21 cellular contexts compared by ENCODE assay signal in the genomic region with DNA sequence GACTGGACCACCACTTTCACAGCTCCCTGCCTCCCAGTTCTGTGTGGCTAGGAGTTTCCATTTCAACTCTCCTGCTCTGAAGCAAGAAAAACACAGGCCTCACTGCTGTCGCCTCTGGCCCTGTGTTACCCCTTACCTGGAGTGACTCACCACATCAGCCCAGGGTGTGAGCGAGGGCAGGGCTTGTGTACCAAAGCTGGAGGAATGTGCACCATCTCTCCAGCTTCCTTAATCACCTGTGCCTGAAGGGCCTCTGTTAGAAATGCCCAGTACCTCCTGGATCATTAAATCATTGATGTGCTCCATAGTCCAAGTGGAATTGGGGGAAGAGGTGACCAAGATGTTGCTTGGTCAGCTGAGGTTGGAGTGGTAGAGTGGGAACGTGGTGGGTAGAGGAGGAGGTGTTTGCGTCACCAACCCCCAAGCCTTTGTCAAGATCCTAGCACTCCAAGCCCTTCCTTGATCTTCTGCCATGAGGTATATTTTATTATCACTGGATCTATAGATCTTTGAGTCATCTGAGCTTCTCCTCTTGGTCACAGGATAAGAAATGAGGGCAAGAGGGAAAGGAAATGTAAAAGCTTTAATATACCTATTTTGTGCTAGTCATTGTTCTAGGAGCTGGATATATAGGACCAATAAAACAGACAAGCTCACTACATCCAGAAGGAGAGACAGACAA. TPM values are rescaled to one million over a fixed set of nuclear protein-coding genes. Genes with fewer than 3 reads are reported as not detected.
DNase-seq lines count a peak whose midpoint lies in the region; ATAC-seq, FAIRE-seq and TF ChIP-seq lines count a peak whose summit lies in the region.
"Had no signal": no experiment of that assay in that cellular context is flagged by ENCODE, and none has a peak within 500 bp of the region (broad histone marks: within the 10 kb centered on the region; RNA-seq: fewer than 3 reads in every experiment).

No MANE protein-coding gene starts in this region.

- intact Hi-C loops in GM12878 (cut with micrococcal nuclease; ENCODE audit: unreplicated experiment) = no loop called here
- intact Hi-C loops in left colon (cut with DNase I, micrococcal nuclease) = no loop called here
- intact Hi-C loops in stomach (cut with DNase I; ENCODE audit: low total_unique reads) = no loop called here
- intact Hi-C loops in vagina (cut with DNase I) = no loop called here

- H3K9me3 Mint-ChIP-seq in activated naive CD8-positive, alpha-beta T cell treated with anti-CD3 and anti-CD28 coated beads for 36 hours = peaks cover 4% of the 10 kb centered on the region

- no peak for TF ChIP-seq EP300 in Ishikawa (IDR thresholded peaks at IDR 0.05; ENCODE audit: borderline replicate concordance)
- TF ChIP-seq EP300 in GM12878 (IDR thresholded peaks at IDR 0.05; ENCODE audit: borderline replicate concordance in 1 of 2, control insufficient read depth in 1 of 2, low read depth in 2 of 2, low read length in 2 of 2) = no peak
- no peak for TF ChIP-seq EP300 in stomach (IDR thresholded peaks at IDR 0.05)

- no peaks in the 10 kb centered on the region for H3K9me3 ChIP-seq in GM12878 (replicated peaks; ENCODE audit: control insufficient read depth, insufficient read depth, low read length)
- peaks cover 0 to 6% (median 3%) of the 10 kb centered on the region in 4 donors for H3K9me3 ChIP-seq in stomach
- H3K9me3 ChIP-seq in vagina = no peaks in the 10 kb centered on the region
- H3K9me3 ChIP-seq: esophagus muscularis mucosa, neutrophil, right lobe of liver had no signal

- H3K27me3 Mint-ChIP-seq in activated naive CD8-positive, alpha-beta T cell treated with anti-CD3 and anti-CD28 coated beads for 36 hours = peaks cover 18% of the 10 kb centered on the region
- H3K27me3 Mint-ChIP-seq: IgD-negative memory B cell had no signal

- DNase-seq in GM12878 (ENCODE audit: low read depth, low spot score) (no peak), left colon (peak; percentile 70 to 91), stomach (peak; percentile 69), vagina (ENCODE audit: extremely low spot score in 2 of 2) (no peak)
- no peak for DNase-seq in activated naive CD8-positive, alpha-beta T cell treated with anti-CD3 and anti-CD28 coated beads for 36 hours
- DNase-seq: activated CD8-positive, alpha-beta T cell treated with anti-CD3 and anti-CD28 coated beads for 36 hours; activated naive CD8-positive, alpha-beta T cell treated with anti-CD3 and anti-CD28 coated beads, Interleukin-2, amount 10 ng/mL, durations not matched to agents 7 days and 5 days; activated T-cell treated with anti-CD3 and anti-CD28 coated beads, Interleukin-2, amount 50 U/mL, for 4 hours; immature natural killer cell; NCI-H1048; NCI-H2081; NCI-H774; right lobe of liver; RPMI8226; T-helper 1 cell had no signal

- H3K27me3 ChIP-seq in GM12878 (replicated peaks in 1 of 2; ENCODE audit: control insufficient read depth in 2 of 2, insufficient read depth in 2 of 2, low read length in 1 of 2) (no peaks in the 10 kb centered on the region), stomach (no peaks in the 10 kb centered on the region), vagina (no peaks in the 10 kb centered on the region)
- H3K27me3 ChIP-seq: esophagus muscularis mucosa, neutrophil, right lobe of liver had no signal

- FAIRE-seq in GM12878 (lab: Jason Lieb, UNC) = no peak

- H3K36me3 ChIP-seq in GM12878 (ENCODE audit: control insufficient read depth in 2 of 2, insufficient read depth in 2 of 2, low read length in 1 of 2) = no peaks in the 10 kb centered on the region
- H3K36me3 ChIP-seq in stomach = no peaks in the 10 kb centered on the region
- H3K36me3 ChIP-seq in vagina = no peaks in the 10 kb centered on the region
- H3K36me3 ChIP-seq: esophagus muscularis mucosa, neutrophil, right lobe of liver had no signal

- RAD21 ChIA-PET in GM12878 (lab: Charles Lee; ENCODE audit: unreplicated experiment) = interaction anchor here (0.7 kb wide), 1 partner anchor 52 kb away, joined by 3 read pairs; no protein-coding TSS in a partner anchor

- H3K27ac Mint-ChIP-seq in activated naive CD8-positive, alpha-beta T cell treated with anti-CD3 and anti-CD28 coated beads for 36 hours = no peak overlapping the region
- H3K27ac Mint-ChIP-seq: activated CD8-positive, alpha-beta T cell treated with anti-CD3 and anti-CD28 coated beads for 36 hours; activated naive CD8-positive, alpha-beta T cell treated with anti-CD3 and anti-CD28 coated beads, Interleukin-2, amount 10 ng/mL, durations not matched to agents 7 days and 5 days; immature natural killer cell had no signal

- in situ Hi-C loops in GM12878 (cut with MboI) = no loop called here

- H3K4me1 ChIP-seq in GM12878 (ENCODE audit: control insufficient read depth, insufficient read depth, low read length) (no peaks in the 10 kb centered on the region), stomach (peaks cover 0 to 5% (median 0%) of the 10 kb centered on the region in 4 donors), vagina (no peaks in the 10 kb centered on the region)
- H3K4me1 ChIP-seq: esophagus muscularis mucosa, right lobe of liver had no signal

- no peak for TF ChIP-seq POLR2A in GM12878 (IDR thresholded peaks at IDR 0.05; ENCODE audit: low read depth, low read length)
- TF ChIP-seq POLR2A in stomach (IDR thresholded peaks at IDR 0.05) = no peak
- TF ChIP-seq POLR2A in vagina (IDR thresholded peaks at IDR 0.05) = no peak

- H2AFZ ChIP-seq in GM12878 (ENCODE audit: control insufficient read depth, low read depth, low read length) = no peak overlapping the region

- H3K27ac ChIP-seq in GM12878 (ENCODE audit: control insufficient read depth, insufficient read depth) (no peak overlapping the region), stomach (peak overlapping the region; percentile 26 to 71 (median 43)), vagina (no peak overlapping the region)
- H3K27ac ChIP-seq: esophagus muscularis mucosa, neutrophil, right lobe of liver, VCaP had no signal

- H3K4me2 ChIP-seq in GM12878 (ENCODE audit: control insufficient read depth, insufficient read depth) = no peak overlapping the region

- no peaks in the 10 kb centered on the region for H3K4me1 Mint-ChIP-seq in activated naive CD8-positive, alpha-beta T cell treated with anti-CD3 and anti-CD28 coated beads for 36 hours
- H3K4me1 Mint-ChIP-seq: immature natural killer cell had no signal

- no peak overlapping the region for H3K4me3 ChIP-seq in GM12878
- no peak overlapping the region for H3K4me3 ChIP-seq in stomach
- no peak overlapping the region for H3K4me3 ChIP-seq in vagina
- H3K4me3 ChIP-seq: esophagus muscularis mucosa, right lobe of liver had no signal

- BruUV-seq in GM12878 (replicated peaks; lab: Mats Ljungman, UMichigan) = no TSS peak

- TF ChIP-seq CTCF in GM12878 (IDR thresholded peaks at IDR 0.05 in 2 of 3, conservative IDR thresholded peaks at IDR 0.05 in 1 of 3; ENCODE audit: control insufficient read depth in 2 of 3, extremely low read depth in 1 of 3, insufficient read depth in 1 of 3, low read depth in 3 of 3, low read length in 3 of 3) (no peak), stomach (IDR thresholded peaks at IDR 0.05) (no peak), vagina (IDR thresholded peaks at IDR 0.05) (no peak)

- POLR2A ChIA-PET in GM12878 (lab: Charles Lee) = interaction anchor here (0.8 kb wide), 1 partner anchor 25 kb away, joined by 4 read pairs; no protein-coding TSS in a partner anchor

- 69% methylated on average over 4 of the region's 4 CpGs for WGBS in GM12878 (ENCODE audit: insufficient coverage, insufficient replicate concordance, low lambda C conversion rate, missing lambda C conversion rate)
- WGBS in stomach, 5 donors = 56 to 66% (median 57%) methylated on average over 4 of the region's 4 CpGs

- no peak overlapping the region for H3K4me3 Mint-ChIP-seq in activated naive CD8-positive, alpha-beta T cell treated with anti-CD3 and anti-CD28 coated beads for 36 hours
- H3K4me3 Mint-ChIP-seq: activated CD8-positive, alpha-beta T cell treated with anti-CD3 and anti-CD28 coated beads for 36 hours; activated naive CD8-positive, alpha-beta T cell treated with anti-CD3 and anti-CD28 coated beads, Interleukin-2, amount 10 ng/mL, durations not matched to agents 7 days and 5 days; activated T-cell treated with anti-CD3 and anti-CD28 coated beads, Interleukin-2, amount 50 U/mL, for 4 hours; IgD-negative memory B cell; immature natural killer cell had no signal

- SMC1A ChIA-PET in GM12878 (lab: Charles Lee; ENCODE audit: uncharacterized antibody, unreplicated experiment) = interaction anchor here (0.8 to 1.7 kb wide), 10 partner anchors 11 to 123 kb away, joined by 3 to 6 read pairs (median 4); partner anchors contain the start of gene SSPN

- no peak overlapping the region for H3K9ac ChIP-seq in GM12878 (ENCODE audit: control insufficient read depth, insufficient read depth, low read length)

- no peaks in the 10 kb centered on the region for H4K20me1 ChIP-seq in GM12878 (ENCODE audit: control insufficient read depth, insufficient read depth)

- ATAC-seq in GM12878 (peak; percentile 32), left colon (peak; percentile 92), HG02588 (IDR thresholded peaks at IDR 0.05; ENCODE audit: unreplicated experiment) (no peak)
- ATAC-seq: activated CD8-positive, alpha-beta T cell treated with anti-CD3 and anti-CD28 coated beads for 36 hours; activated T-cell treated with anti-CD3 and anti-CD28 coated beads, Interleukin-2, amount 50 U/mL, for 4 hours had no signal

- no peaks in the 10 kb centered on the region for H3K79me2 ChIP-seq in GM12878 (ENCODE audit: control insufficient read depth, insufficient read depth, low read length)

- CTCF ChIA-PET in GM12878 (lab: Yijun Ruan, JAX) = interaction anchor here (1.6 kb wide), 1 partner anchor 128 kb away, joined by 7 read pairs; no protein-coding TSS in a partner anchor

- no peak; the same call in 1 of the 2 replicates for TF ChIP-seq RAD21 in Ishikawa (IDR thresholded peaks at IDR 0.05; ENCODE audit: low read depth)
- no peak for TF ChIP-seq RAD21 in GM12878 (IDR thresholded peaks at IDR 0.05; ENCODE audit: insufficient read depth, low read depth, low read length)

- H3K36me3 Mint-ChIP-seq in activated naive CD8-positive, alpha-beta T cell treated with anti-CD3 and anti-CD28 coated beads for 36 hours = peaks cover 5% of the 10 kb centered on the region
- H3K36me3 Mint-ChIP-seq: activated naive CD8-positive, alpha-beta T cell treated with anti-CD3 and anti-CD28 coated beads, Interleukin-2, amount 10 ng/mL, durations not matched to agents 7 days and 5 days; immature natural killer cell had no signal

RNA-seq across cellular contexts. Expression of gene SSPN, which starts 51.3 kb away (rescaled TPM):
- not detected in 2 replicates for total RNA-seq in GM12878 (2013; cell fraction: nucleolus; rRNA removed)
- 0.05 TPM in 1 of 2 replicates, not detected in the other for total RNA-seq in GM12878 (2014; rRNA removed)
- total RNA-seq in GM12878 (2014; rRNA removed; fragmentation: Illumina TruSeq; extraction: Trizol) = 0.04 TPM in 1 of 2 replicates, not detected in the other
- total RNA-seq in GM12878 (2021) = 0.05 TPM in 1 of 2 replicates, not detected in the other
- polyA plus RNA-seq in GM12878 (2011; ENCODE audit: low read depth) = 0.18 TPM
- 0.27 and 0.41 TPM in 2 replicates for polyA plus RNA-seq in GM12878 (2011; rRNA removed)
- polyA plus RNA-seq in GM12878 (2011; cell fraction: cytosol; rRNA removed) = 0.23 and 0.34 TPM in 2 replicates
- polyA plus RNA-seq in GM12878 (2011; cell fraction: nucleus; rRNA removed) = 0.03 and 0.04 TPM in 2 replicates
- 0.13 and 0.39 TPM in 2 replicates for polyA plus RNA-seq in GM12878 (2012)
- polyA plus RNA-seq in GM12878 (2014; fragmentation: Illumina TruSeq; extraction: Trizol) = 0.04 TPM in 1 of 2 replicates, not detected in the other
- under 1 TPM in 1 of 2 experiments, not detected in 1; 0.35 TPM for polyA plus RNA-seq in GM12878 (2014; fragmentation: Nextera tagmentation; extraction: Ambion mirVana)
- polyA plus RNA-seq in GM12878 (2014; rRNA removed) = not detected in 2 replicates
- under 1 TPM in 1 of 2 experiments, not detected in 1; 0.28 TPM for polyA plus RNA-seq in GM12878 (2016; fragmentation: Nextera tagmentation; extraction: Ambion mirVana)
- 0.72 TPM in 1 of 2 replicates, not detected in the other for polyA minus RNA-seq in GM12878 (2011; rRNA and poly(A)+ RNA removed)
- not detected in 2 replicates for polyA minus RNA-seq in GM12878 (2011; cell fraction: cytosol; rRNA and poly(A)+ RNA removed)
- polyA minus RNA-seq in GM12878 (2011; cell fraction: nucleus; rRNA and poly(A)+ RNA removed) = 0.24 TPM in 1 of 2 replicates, not detected in the other
- total RNA-seq in left colon = 10 to 100 TPM; 12.8 to 20.6 TPM
- 10 to 100 TPM in 4 of 5 donors, 1 to 10 TPM in 1; 3.5 to 52.4 (median 23.3) TPM for total RNA-seq in stomach
- 1 to 10 TPM; 1.8 to 3.1 (median 2.1) TPM for polyA plus RNA-seq in stomach
- 44.7 TPM for total RNA-seq in vagina
- total RNA-seq in activated naive CD8-positive, alpha-beta T cell treated with anti-CD3 and anti-CD28 coated beads for 36 hours = not detected
- total RNA-seq: activated CD8-positive, alpha-beta T cell treated with anti-CD3 and anti-CD28 coated beads for 36 hours; activated naive CD8-positive, alpha-beta T cell treated with anti-CD3 and anti-CD28 coated beads, Interleukin-2, amount 10 ng/mL, durations not matched to agents 7 days and 5 days; activated T-cell treated with anti-CD3 and anti-CD28 coated beads, Interleukin-2, amount 50 U/mL, for 4 hours had no signal
- polyA plus RNA-seq: immature natural killer cell had no signal

Comparison
In these comparisons a context has a peak if more than half of its experiments do, and no peak if none do; other contexts are left out.
1. DNase-seq: peak in left colon (2 of 2) and stomach (single experiment); none in GM12878 (single experiment), vagina (0 of 2) and activated naive CD8-positive, alpha-beta T cell treated with anti-CD3 and anti-CD28 coated beads for 36 hours (single experiment).
2. H3K27ac ChIP-seq: peak in stomach (5 of 5); none in GM12878 (single experiment) and vagina (single experiment).